ENCODE assay signal across 8 cellular contexts in genomic region chr7:138001529-138002095, GRCh38. TPM values are rescaled to one million over a fixed set of nuclear protein-coding genes. Genes with fewer than 3 reads are reported as not detected.
A peak's percentile ranks its signal among the peaks of the same experiment; 100 is the strongest.
DNase-seq lines count a peak whose midpoint lies in the region; ATAC-seq and TF ChIP-seq lines count a peak whose summit lies in the region.

Gene CREB3L2 (minus strand): TSS chr7:138002086. CDS start chr7:138001705, 381 bp downstream.

- DNase-seq in ACHN (peak; percentile 77), RPMI8226 (peak; percentile 79), activated gamma-delta T cell (lab: John Stamatoyannopoulos, UW) (peak; percentile 59), germinal center (ENCODE audit: low spot score) (peak; percentile 37), osteoblast (ENCODE audit: insufficient read length, low spot score, missing footprints) (peak; percentile 66), tibial artery (peak; percentile 73 to 86)

- peak within 1 kb of the TSS; percentile 99 for H3K27ac ChIP-seq in osteoblast (ENCODE audit: low read depth, low read length)
- H3K27ac ChIP-seq in tibial artery, result peak within 1 kb of the TSS; percentile 87 to 96

- in situ Hi-C loops in ACHN (cut with HindIII; ENCODE audit: low pct_ligation_motif_present, low pct_unique_long_range_greater_than_20kb, low sequenced_read_pairs), result no loop called here

- peaks cover 54% of the 10 kb centered on the region for H3K79me2 ChIP-seq in osteoblast (ENCODE audit: insufficient read depth, low read length)

- H2AFZ ChIP-seq in osteoblast (ENCODE audit: low read length), result peak within 1 kb of the TSS; percentile 76

- no peak for TF ChIP-seq CTCF in osteoblast (IDR thresholded peaks at IDR 0.05; ENCODE audit: extremely low read depth, low read depth, low read length)
- TF ChIP-seq CTCF in tibial artery (IDR thresholded peaks at IDR 0.05), result no peak

- intact Hi-C loops in tibial artery (cut with DNase I; ENCODE audit: low total_unique reads), result no loop called here

- peak within 1 kb of the TSS; percentile 96 for H3K4me2 ChIP-seq in osteoblast (ENCODE audit: insufficient read depth, low read length)

- H3K36me3 ChIP-seq in osteoblast (ENCODE audit: insufficient read depth, low read length) (peaks cover under 1% of the 10 kb centered on the region), tibial artery (no peaks in the 10 kb centered on the region)

- peak; percentile 37 for ATAC-seq in GM18909 (IDR thresholded peaks at IDR 0.05; ENCODE audit: poor library complexity, unreplicated experiment)
- peak; percentile 32 for ATAC-seq in HG03196 (IDR thresholded peaks at IDR 0.05; ENCODE audit: unreplicated experiment)

- peaks cover 30% of the 10 kb centered on the region for H3K4me1 ChIP-seq in osteoblast (ENCODE audit: insufficient read depth, low read length)
- H3K4me1 ChIP-seq in tibial artery, result peaks cover 0 to 40% (median 26%) of the 10 kb centered on the region in 4 donors

- H3K9me3 ChIP-seq in osteoblast (ENCODE audit: low read depth, low read length), result no peaks in the 10 kb centered on the region
- H3K9me3 ChIP-seq in tibial artery, result no peaks in the 10 kb centered on the region

- peaks cover 3% of the 10 kb centered on the region for H4K20me1 ChIP-seq in osteoblast (ENCODE audit: insufficient read depth, low read length)

- H3K27me3 ChIP-seq in osteoblast (ENCODE audit: insufficient read depth, low read length) (no peaks in the 10 kb centered on the region), tibial artery (no peaks in the 10 kb centered on the region)

- H3K4me3 ChIP-seq in osteoblast (ENCODE audit: insufficient read depth, low read length) (peak within 1 kb of the TSS; percentile 97), tibial artery (peak within 1 kb of the TSS; percentile 94 to 97)

RNA-seq across cellular contexts. Expression of gene CREB3L2, which starts in this region (rescaled TPM):
- 26.5 and 28.6 TPM in 2 replicates for total RNA-seq in osteoblast

Comparison
In these comparisons a context has a peak if more than half of its experiments do, and no peak if none do; other contexts are left out.
1. Peak in every context shown above with its lines: DNase-seq, ATAC-seq, H3K4me3 ChIP-seq and H3K27ac ChIP-seq.